In the genomic region with DNA sequence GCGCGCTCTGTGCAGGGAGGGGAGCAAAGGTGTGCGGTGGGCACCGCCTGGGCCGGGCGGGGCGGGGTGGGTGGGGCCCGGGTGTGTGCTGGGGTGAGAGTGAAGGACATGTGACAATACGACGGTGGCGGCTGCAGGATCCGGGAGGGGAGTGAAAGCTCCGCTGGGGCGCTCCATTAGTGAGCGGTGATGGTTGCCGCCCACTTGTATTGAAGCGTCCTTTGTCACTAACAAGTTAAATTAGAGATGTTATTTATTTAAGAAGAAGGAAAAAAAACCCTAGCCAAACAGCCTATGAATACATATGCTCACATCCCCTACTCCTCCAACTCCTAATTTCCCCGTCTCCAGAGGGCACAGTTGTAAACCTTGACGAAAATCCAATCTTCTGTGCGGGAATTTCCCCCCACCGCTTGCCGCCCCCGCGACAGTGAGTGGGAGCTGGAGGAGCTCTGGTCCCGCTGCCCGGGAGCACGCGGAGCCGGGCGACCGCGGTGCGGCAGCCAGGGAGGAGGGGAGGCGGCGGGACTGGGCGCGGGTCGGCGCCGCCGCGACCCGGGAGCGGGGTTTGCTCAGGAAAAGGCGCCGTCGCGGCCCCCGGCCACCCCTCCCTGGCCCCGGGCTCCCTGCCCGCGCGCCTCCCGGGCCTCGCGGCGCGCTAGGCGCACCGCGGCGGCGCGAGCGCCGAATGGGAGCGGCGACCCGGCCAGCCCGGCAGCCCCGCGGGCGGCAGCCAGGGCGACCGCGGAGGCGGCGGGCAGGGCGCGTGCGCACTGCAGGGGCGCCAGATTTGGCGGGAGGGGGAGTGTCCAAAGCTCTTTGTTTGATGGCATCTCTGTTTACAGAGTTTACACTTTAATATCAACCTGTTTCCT, we compare ENCODE assay signal across 8 cellular contexts. TPM values are rescaled to one million over a fixed set of nuclear protein-coding genes. Genes with fewer than 3 reads are reported as not detected.
A peak's percentile ranks its signal among the peaks of the same experiment; 100 is the strongest.
DNase-seq lines count a peak whose midpoint lies in the region; ATAC-seq, FAIRE-seq and TF ChIP-seq lines count a peak whose summit lies in the region.

TSS of gene MYB (plus strand) at position 851 of the 875 bp plus-strand sequence. CDS start 206 bp downstream, outside the sequence.

- peak; percentile 37 for ATAC-seq in GM19035 (IDR thresholded peaks at IDR 0.05; ENCODE audit: unreplicated experiment)
- ATAC-seq in HG03280 (IDR thresholded peaks at IDR 0.05; ENCODE audit: unreplicated experiment): peak; percentile 36
- ATAC-seq in left colon: peak; percentile 64

- intact Hi-C loops in left colon (cut with DNase I, micrococcal nuclease): no loop called here

- peak; percentile 96 for DNase-seq in AG20443 (ENCODE audit: low spot score)
- DNase-seq in NCI-H226: peak; percentile 40
- peak; percentile 35 for DNase-seq in bronchial epithelial cell (ENCODE audit: low read depth)
- DNase-seq in left colon: peak; percentile 83 to 84
- peak; percentile 61 to 65 for DNase-seq in stimulated activated CD4-positive, alpha-beta T cell treated with anti-CD3 and anti-CD28 coated beads, Interleukin-4, amount 100 ng/mL, for 48 hours (ENCODE audit: low read depth in 2 of 2)

- H3K36me3 ChIP-seq in bronchial epithelial cell (ENCODE audit: control insufficient read depth, insufficient read depth, low read length): no peaks in the 10 kb centered on the region

- peak within 1 kb of the TSS; percentile 46 for H3K4me3 ChIP-seq in bronchial epithelial cell (ENCODE audit: low read depth, low read length)

- H3K27ac ChIP-seq in VCaP: peak within 1 kb of the TSS; percentile 59

- no peak for FAIRE-seq in bronchial epithelial cell (lab: Jason Lieb, UNC)

- no peaks in the 10 kb centered on the region for H3K27me3 ChIP-seq in bronchial epithelial cell (ENCODE audit: control insufficient read depth, insufficient read depth, low read length)

- TF ChIP-seq CTCF in VCaP (conservative IDR thresholded peaks at IDR 0.05) (no peak), bronchial epithelial cell (IDR thresholded peaks at IDR 0.05; ENCODE audit: insufficient read depth, low read length, severe bottlenecking) (no peak)

RNA-seq across cellular contexts. Expression of gene MYB, which starts in this region (rescaled TPM):
- under 0.01 and 0.26 TPM in 2 replicates for total RNA-seq in bronchial epithelial cell
- 10 to 100 TPM; 51.1 to 72.8 TPM for total RNA-seq in left colon

Comparison
In these comparisons a context has a peak if more than half of its experiments do, and no peak if none do; other contexts are left out.
1. Peak in every context shown above with its lines: DNase-seq, ATAC-seq, H3K4me3 ChIP-seq and H3K27ac ChIP-seq.
2. RNA of gene MYB (total RNA-seq): 51.1 to 72.8 TPM in left colon; under 0.01 to 0.26 TPM in bronchial epithelial cell; every median in the first group is over 10 times any median in the second.
3. Peak in DNase-seq and H3K4me3 ChIP-seq in bronchial epithelial cell; RNA of the gene not detected or under 1 TPM.
4. DNase-seq: peak in every context shown above with its lines; median percentile 96 in AG20443; 84 in left colon; 63 in stimulated activated CD4-positive, alpha-beta T cell treated with anti-CD3 and anti-CD28 coated beads, Interleukin-4, amount 100 ng/mL, for 48 hours; 40 in NCI-H226; 35 in bronchial epithelial cell.